ENCODE assay signal across 1 cellular context in the genomic region with DNA sequence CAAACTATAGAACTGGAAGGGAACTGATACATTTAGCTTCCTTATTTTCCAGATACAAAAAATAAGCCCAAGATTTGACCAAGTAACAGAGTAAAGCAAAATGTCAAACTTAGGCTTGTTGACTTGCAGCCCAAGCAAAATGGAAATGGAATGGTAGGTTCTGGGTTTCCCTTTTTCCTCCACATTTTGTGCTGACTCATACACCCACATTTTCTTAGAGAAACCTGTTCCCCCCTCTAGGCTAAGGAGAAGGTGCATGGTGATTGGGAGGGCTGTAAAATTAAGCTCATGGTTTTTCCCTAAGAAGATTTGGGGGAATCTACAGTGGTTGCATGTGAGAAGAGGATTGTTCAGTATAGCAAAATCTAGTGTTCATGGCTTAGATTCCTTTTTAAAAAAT.
A peak's percentile ranks its signal among the peaks of the same experiment; 100 is the strongest.
TF ChIP-seq lines count a peak whose summit lies in the region.

No MANE protein-coding gene starts in this region.

TF ChIP-seq in K562, 482 proteins besides CTCF, POLR2A, EP300 and RAD21 (continued from another document):
- no peak for TF ChIP-seq ZNF518B (CRISPR knock-in tag; IDR thresholded peaks at IDR 0.05)
- no peak for TF ChIP-seq PRPF4 (IDR thresholded peaks at IDR 0.05; ENCODE audit: insufficient read depth, low read depth, low read length, poor library complexity, severe bottlenecking)
- TF ChIP-seq NFE2L1 (tag; IDR thresholded peaks at IDR 0.05; ENCODE audit: borderline replicate concordance, low read depth) = peak; percentile 40; the same call in 1 of the 2 replicates
- no peak for TF ChIP-seq ZC3H8 (IDR thresholded peaks at IDR 0.05)
- peak; percentile 75 for TF ChIP-seq MAFK (IDR thresholded peaks at IDR 0.05; ENCODE audit: low read length)
- peak; percentile 91 for TF ChIP-seq MAFG (tag; conservative IDR thresholded peaks at IDR 0.05)
- no peak for TF ChIP-seq FOXA3 (CRISPR knock-in tag; conservative IDR thresholded peaks at IDR 0.05 in 1 of 2, IDR thresholded peaks at IDR 0.05 in 1 of 2)
- peak; percentile 26; the same call in 1 of the 2 replicates for TF ChIP-seq DPF2 (IDR thresholded peaks at IDR 0.05)
- TF ChIP-seq KDM1A (IDR thresholded peaks at IDR 0.05) = no peak
- no peak for TF ChIP-seq PKNOX1 (IDR thresholded peaks at IDR 0.05)
- TF ChIP-seq POLR3G (IDR thresholded peaks at IDR 0.05; ENCODE audit: extremely low read depth, insufficient read length, insufficient replicate concordance) = no peak
- no peak for TF ChIP-seq NUFIP1 (IDR thresholded peaks at IDR 0.05; ENCODE audit: partially characterized antibody)
- no peak for TF ChIP-seq E2F4 (CRISPR knock-in tag; IDR thresholded peaks at IDR 0.05; ENCODE audit: low read depth)
- TF ChIP-seq C11orf30 (IDR thresholded peaks at IDR 0.05; ENCODE audit: low read depth) = peak; percentile 90
- no peak for TF ChIP-seq MTA2 (IDR thresholded peaks at IDR 0.05; ENCODE audit: low read depth)
- TF ChIP-seq, protein P1, sequence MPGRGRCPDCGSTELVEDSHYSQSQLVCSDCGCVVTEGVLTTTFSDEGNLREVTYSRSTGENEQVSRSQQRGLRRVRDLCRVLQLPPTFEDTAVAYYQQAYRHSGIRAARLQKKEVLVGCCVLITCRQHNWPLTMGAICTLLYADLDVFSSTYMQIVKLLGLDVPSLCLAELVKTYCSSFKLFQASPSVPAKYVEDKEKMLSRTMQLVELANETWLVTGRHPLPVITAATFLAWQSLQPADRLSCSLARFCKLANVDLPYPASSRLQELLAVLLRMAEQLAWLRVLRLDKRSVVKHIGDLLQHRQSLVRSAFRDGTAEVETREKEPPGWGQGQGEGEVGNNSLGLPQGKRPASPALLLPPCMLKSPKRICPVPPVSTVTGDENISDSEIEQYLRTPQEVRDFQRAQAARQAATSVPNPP (IDR thresholded peaks at IDR 0.05; ENCODE audit: borderline replicate concordance, insufficient read depth, insufficient read length) = no peak
- no peak for TF ChIP-seq SREBF1 (IDR thresholded peaks at IDR 0.05; ENCODE audit: borderline replicate concordance, low read depth, low read length)
- TF ChIP-seq FUS (optimal IDR thresholded peaks at IDR 0.05; ENCODE audit: low read depth, low read length) = no peak
- no peak for TF ChIP-seq HEY1 (CRISPR knock-in tag; IDR thresholded peaks at IDR 0.05; ENCODE audit: borderline replicate concordance)
- TF ChIP-seq, protein P2, sequence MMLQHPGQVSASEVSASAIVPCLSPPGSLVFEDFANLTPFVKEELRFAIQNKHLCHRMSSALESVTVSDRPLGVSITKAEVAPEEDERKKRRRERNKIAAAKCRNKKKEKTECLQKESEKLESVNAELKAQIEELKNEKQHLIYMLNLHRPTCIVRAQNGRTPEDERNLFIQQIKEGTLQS (IDR thresholded peaks at IDR 0.05) = 0 out of 2 replicates have a peak, but pooled peaks have one; percentile 8
- TF ChIP-seq, protein P2 (CRISPR knock-in tag; conservative IDR thresholded peaks at IDR 0.05) = no peak
- no peak for TF ChIP-seq ZZZ3 (IDR thresholded peaks at IDR 0.05)
- no peak for TF ChIP-seq ZNF232 (CRISPR knock-in tag; IDR thresholded peaks at IDR 0.05)
- TF ChIP-seq, protein P3, sequence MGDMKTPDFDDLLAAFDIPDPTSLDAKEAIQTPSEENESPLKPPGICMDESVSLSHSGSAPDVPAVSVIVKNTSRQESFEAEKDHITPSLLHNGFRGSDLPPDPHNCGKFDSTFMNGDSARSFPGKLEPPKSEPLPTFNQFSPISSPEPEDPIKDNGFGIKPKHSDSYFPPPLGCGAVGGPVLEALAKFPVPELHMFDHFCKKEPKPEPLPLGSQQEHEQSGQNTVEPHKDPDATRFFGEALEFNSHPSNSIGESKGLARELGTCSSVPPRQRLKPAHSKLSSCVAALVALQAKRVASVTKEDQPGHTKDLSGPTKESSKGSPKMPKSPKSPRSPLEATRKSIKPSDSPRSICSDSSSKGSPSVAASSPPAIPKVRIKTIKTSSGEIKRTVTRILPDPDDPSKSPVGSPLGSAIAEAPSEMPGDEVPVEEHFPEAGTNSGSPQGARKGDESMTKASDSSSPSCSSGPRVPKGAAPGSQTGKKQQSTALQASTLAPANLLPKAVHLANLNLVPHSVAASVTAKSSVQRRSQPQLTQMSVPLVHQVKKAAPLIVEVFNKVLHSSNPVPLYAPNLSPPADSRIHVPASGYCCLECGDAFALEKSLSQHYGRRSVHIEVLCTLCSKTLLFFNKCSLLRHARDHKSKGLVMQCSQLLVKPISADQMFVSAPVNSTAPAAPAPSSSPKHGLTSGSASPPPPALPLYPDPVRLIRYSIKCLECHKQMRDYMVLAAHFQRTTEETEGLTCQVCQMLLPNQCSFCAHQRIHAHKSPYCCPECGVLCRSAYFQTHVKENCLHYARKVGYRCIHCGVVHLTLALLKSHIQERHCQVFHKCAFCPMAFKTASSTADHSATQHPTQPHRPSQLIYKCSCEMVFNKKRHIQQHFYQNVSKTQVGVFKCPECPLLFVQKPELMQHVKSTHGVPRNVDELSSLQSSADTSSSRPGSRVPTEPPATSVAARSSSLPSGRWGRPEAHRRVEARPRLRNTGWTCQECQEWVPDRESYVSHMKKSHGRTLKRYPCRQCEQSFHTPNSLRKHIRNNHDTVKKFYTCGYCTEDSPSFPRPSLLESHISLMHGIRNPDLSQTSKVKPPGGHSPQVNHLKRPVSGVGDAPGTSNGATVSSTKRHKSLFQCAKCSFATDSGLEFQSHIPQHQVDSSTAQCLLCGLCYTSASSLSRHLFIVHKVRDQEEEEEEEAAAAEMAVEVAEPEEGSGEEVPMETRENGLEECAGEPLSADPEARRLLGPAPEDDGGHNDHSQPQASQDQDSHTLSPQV (IDR thresholded peaks at IDR 0.05) = no peak
- no peak for TF ChIP-seq U2AF1 (optimal IDR thresholded peaks at IDR 0.05; ENCODE audit: low read depth, low read length)
- no peak for TF ChIP-seq ZNF561 (CRISPR knock-in tag; conservative IDR thresholded peaks at IDR 0.05)
- no peak for TF ChIP-seq ZNF41 (CRISPR knock-in tag; conservative IDR thresholded peaks at IDR 0.05)
- no peak for TF ChIP-seq ETV5 (CRISPR knock-in tag; IDR thresholded peaks at IDR 0.05; ENCODE audit: low read depth)
- no peak for TF ChIP-seq JUN (IDR thresholded peaks at IDR 0.05; ENCODE audit: borderline replicate concordance, low read depth, low read length)
- no peak for TF ChIP-seq JUN (CRISPR knock-in tag; IDR thresholded peaks at IDR 0.05; ENCODE audit: borderline replicate concordance)
- no peak for TF ChIP-seq TRIM28 (IDR thresholded peaks at IDR 0.05)
